In the genomic region with DNA sequence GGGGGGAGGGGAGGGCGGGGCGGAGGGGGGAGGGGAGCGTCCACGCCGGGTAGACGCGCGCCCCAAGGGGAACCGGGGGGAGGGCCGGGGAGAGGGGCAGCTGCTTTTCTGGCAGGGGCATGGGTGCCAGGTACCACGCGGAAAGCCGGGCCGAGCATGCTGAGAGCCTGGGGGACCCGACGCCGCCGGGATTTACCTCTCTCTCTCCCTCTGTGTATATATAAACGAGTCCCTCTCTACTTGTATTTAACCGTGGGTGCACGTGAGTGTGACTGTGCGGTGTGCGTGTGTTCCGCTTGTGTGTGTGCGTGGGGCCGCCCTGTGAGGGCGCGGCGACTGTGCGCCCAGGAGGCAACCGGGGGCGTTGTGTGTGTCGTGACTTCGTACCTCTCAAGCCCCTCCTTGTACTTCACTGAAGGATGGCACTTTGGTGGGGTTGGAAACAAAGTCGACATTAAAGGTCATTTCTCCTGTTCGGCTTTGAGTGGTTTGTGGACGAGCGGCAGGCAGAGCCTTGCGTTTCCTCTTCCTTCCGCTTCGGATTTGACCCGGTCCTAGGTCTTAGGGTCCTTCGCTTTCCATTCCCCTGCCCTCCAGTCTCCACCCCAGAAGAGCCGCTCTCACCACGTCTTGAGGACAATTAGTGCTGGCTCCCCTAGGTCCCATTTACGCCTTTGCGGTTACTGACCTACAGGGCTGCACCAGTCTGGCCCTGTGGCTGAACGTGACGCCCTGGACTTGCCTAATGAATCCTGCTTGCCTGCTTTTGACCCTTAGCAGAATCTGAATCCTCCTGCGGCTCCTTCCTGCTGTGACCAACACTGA, we compare ENCODE assay signal across 11 cellular contexts. TPM values are rescaled to one million over a fixed set of nuclear protein-coding genes. Genes with fewer than 3 reads are reported as not detected.
DNase-seq lines count a peak whose midpoint lies in the region; TF ChIP-seq lines count a peak whose summit lies in the region.
"Had no signal": no experiment of that assay in that cellular context is flagged by ENCODE, and none has a peak within 500 bp of the region (broad histone marks: within the 10 kb centered on the region; RNA-seq: fewer than 3 reads in every experiment).

No MANE protein-coding gene starts in this region.

- H3K9me3 ChIP-seq in Caco-2, result no peaks in the 10 kb centered on the region
- H3K9me3 ChIP-seq: neutrophil had no signal

- POLR2A ChIA-PET in Caco-2 (lab: Charles Lee), result no interaction called here

- H3K27ac Mint-ChIP-seq in Caco-2 (ENCODE audit: unreplicated experiment) (no peak overlapping the region), IgD-negative memory B cell (no peak overlapping the region), nephron progenitor cell (no peak overlapping the region)

- peaks cover 38% of the 10 kb centered on the region for H3K27me3 Mint-ChIP-seq in Caco-2 (ENCODE audit: insufficient read depth, unreplicated experiment)
- H3K27me3 Mint-ChIP-seq in IgD-negative memory B cell, result peaks cover 37% of the 10 kb centered on the region
- peaks cover 82% of the 10 kb centered on the region for H3K27me3 Mint-ChIP-seq in nephron progenitor cell (ENCODE audit: low read depth, poor library complexity)

- DNase-seq in Caco-2 (no peak), epithelial cell of proximal tubule (ENCODE audit: low read depth) (no peak), nephron progenitor cell (no peak), NCI-H1436 (lab: John Stamatoyannopoulos, UW) (no peak), head of caudate nucleus (no peak), KBM-7 (no peak)
- no peak for DNase-seq in stimulated activated CD4-positive, alpha-beta T cell treated with anti-CD3 and anti-CD28 coated beads, Interleukin-4, amount 100 ng/mL, for 4 hours
- DNase-seq: hippocampal formation, NCI-H510A had no signal

- H3K36me3 Mint-ChIP-seq in Caco-2 (ENCODE audit: insufficient read depth, unreplicated experiment), result no peaks in the 10 kb centered on the region
- H3K36me3 Mint-ChIP-seq in IgD-negative memory B cell, result no peaks in the 10 kb centered on the region
- no peaks in the 10 kb centered on the region for H3K36me3 Mint-ChIP-seq in nephron progenitor cell (ENCODE audit: low read depth)

- H3K9me3 Mint-ChIP-seq in Caco-2 (ENCODE audit: unreplicated experiment) (no peaks in the 10 kb centered on the region), IgD-negative memory B cell (no peaks in the 10 kb centered on the region), nephron progenitor cell (no peaks in the 10 kb centered on the region)

- H3K4me3 Mint-ChIP-seq in Caco-2 (ENCODE audit: unreplicated experiment) (peak overlapping the region; percentile 41), IgD-negative memory B cell (peak overlapping the region; percentile 15 to 88 (median 50)), nephron progenitor cell (peak overlapping the region; percentile 83)

- in situ Hi-C loops in KBM-7 (cut with MboI; ENCODE audit: low pct_unique_long_range_greater_than_20kb, low sequenced_read_pairs), result no loop called here

- H3K4me3 ChIP-seq in Caco-2 (ENCODE audit: low read depth, low read length) (no peak overlapping the region), epithelial cell of proximal tubule (ENCODE audit: low read depth, low read length) (peak overlapping the region; percentile 40)

- no TSS peak for BruUV-seq in Caco-2 (replicated peaks; lab: Mats Ljungman, UMichigan)

- H3K4me1 Mint-ChIP-seq in Caco-2 (ENCODE audit: low read depth, unreplicated experiment) (no peaks in the 10 kb centered on the region), IgD-negative memory B cell (peaks cover 2 to 8% (median 8%) of the 10 kb centered on the region in 3 donors), nephron progenitor cell (peaks cover 20% of the 10 kb centered on the region)

- no peaks in the 10 kb centered on the region for H3K27me3 ChIP-seq in Caco-2 (replicated peaks; ENCODE audit: control insufficient read depth, insufficient read depth, low read length)

- intact Hi-C loops in Caco-2 (cut with micrococcal nuclease; ENCODE audit: unreplicated experiment), result no loop called here
- intact Hi-C loops in head of caudate nucleus (cut with DNase I), result no loop called here

- peaks cover 8% of the 10 kb centered on the region; the same call in 1 of the 2 replicates for H3K4me1 ChIP-seq in Caco-2

- TF ChIP-seq CTCF in Caco-2 (IDR thresholded peaks at IDR 0.05; ENCODE audit: insufficient read depth in 1 of 2, low read depth in 1 of 2, low read length in 1 of 2, severe bottlenecking in 1 of 2, unreplicated experiment in 1 of 2) (no peak), epithelial cell of proximal tubule (conservative IDR thresholded peaks at IDR 0.05; ENCODE audit: low read depth, low read length) (no peak), nephron progenitor cell (IDR thresholded peaks at IDR 0.05) (no peak)

- CTCF ChIA-PET in Caco-2 (lab: Charles Lee), result no interaction called here

- no peaks in the 10 kb centered on the region for H3K36me3 ChIP-seq in Caco-2 (ENCODE audit: control insufficient read depth, insufficient read depth, low read length)
- H3K36me3 ChIP-seq: neutrophil had no signal

RNA-seq across cellular contexts. Expression of a gene that starts 36.2 kb away (rescaled TPM):
- total RNA-seq in Caco-2 (2022) (50.3 and 53.0 TPM in 2 replicates), epithelial cell of proximal tubule (50.3 and 65.1 TPM in 2 replicates)
- 80.0 TPM for polyA plus RNA-seq in IgD-negative memory B cell

RNA-seq across cellular contexts. Expression of a gene that starts 56.5 kb away (rescaled TPM):
- total RNA-seq in Caco-2 (2022) (not detected in 2 replicates), epithelial cell of proximal tubule (4.0 and 5.9 TPM in 2 replicates)
- polyA plus RNA-seq in IgD-negative memory B cell, result not detected
